In the genomic region with DNA sequence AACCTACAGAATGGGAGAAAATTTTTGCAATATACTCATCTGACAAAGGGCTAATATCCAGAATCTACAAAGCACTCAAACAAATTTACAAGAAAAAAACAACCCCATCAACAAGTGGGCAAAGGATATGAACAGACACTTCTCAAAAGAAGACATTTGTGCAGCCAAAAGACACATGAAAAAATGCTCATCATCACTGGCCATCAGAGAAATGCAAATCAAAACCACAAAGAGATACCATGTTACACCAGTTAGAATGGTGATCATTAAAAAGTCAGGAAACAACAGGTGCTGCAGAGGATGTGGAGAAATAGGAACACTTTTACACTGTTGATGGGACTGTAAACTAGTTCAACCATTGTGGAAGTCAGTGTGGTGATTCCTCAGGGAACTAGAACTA, we compare ENCODE assay signal across 1 cellular context.
TF ChIP-seq lines count a peak whose summit lies in the region.
"Not testable (repeated sequence)": the region's sequence is repeated elsewhere in the genome, so short reads cannot be mapped to it uniquely, and the experiment has no call there.

No MANE protein-coding gene starts in this region.

- H3K4me1 ChIP-seq in HEK293 (ENCODE audit: control insufficient read depth, insufficient read depth, low read length), result not testable (repeated sequence)

- POLR2A ChIA-PET in HEK293 (lab: Yijun Ruan, JAX), result not testable (repeated sequence)

- CTCF ChIA-PET in HEK293 (lab: Yijun Ruan, JAX), result not testable (repeated sequence)

- H3K36me3 ChIP-seq in HEK293 (ENCODE audit: control insufficient read depth in 2 of 2, insufficient read depth in 1 of 2, low read length in 2 of 2), result not testable (repeated sequence)

- TF ChIP-seq CTCF in HEK293 (tag by site-specific recombination; IDR thresholded peaks at IDR 0.05), result not testable (repeated sequence)

- not testable (repeated sequence) for H3K27ac ChIP-seq in HEK293 (ENCODE audit: extremely low read depth, low read depth, low read length)

- H3K9me3 ChIP-seq in HEK293 (ENCODE audit: control insufficient read depth, insufficient read depth, low read depth, low read length), result not testable (repeated sequence)

- not testable (repeated sequence) for H3K4me3 ChIP-seq in HEK293 (ENCODE audit: low read depth, low read length)

TF ChIP-seq in HEK293, 187 proteins besides CTCF, POLR2A, EP300 and RAD21:
- TF ChIP-seq SCRT1 (tag by site-specific recombination; IDR thresholded peaks at IDR 0.05; ENCODE audit: borderline replicate concordance) (peak; percentile 74), SCRT2 (tag by site-specific recombination; IDR thresholded peaks at IDR 0.05) (peak; percentile 79)
